ENCODE assay signal across 21 cellular contexts in the genomic region with DNA sequence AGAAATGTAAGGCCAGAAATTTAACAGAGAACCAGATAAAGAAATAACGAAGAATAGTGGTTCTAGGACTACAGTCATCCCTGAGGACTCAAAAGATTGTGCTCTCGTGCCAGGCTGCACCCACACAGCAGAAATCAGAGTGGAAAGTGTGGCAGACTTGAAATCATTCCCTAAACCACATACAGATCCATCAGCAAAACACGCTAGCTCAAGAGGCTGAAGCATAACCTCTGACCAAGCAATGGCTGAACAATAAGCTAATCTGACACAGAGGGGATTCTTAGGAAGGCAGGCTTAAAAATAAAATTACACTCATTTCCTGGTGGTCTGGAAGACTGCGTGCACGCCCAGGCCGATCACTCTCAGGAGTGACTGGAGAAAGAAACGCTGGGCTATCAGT. TPM values are rescaled to one million over a fixed set of nuclear protein-coding genes. Genes with fewer than 3 reads are reported as not detected.
DNase-seq lines count a peak whose midpoint lies in the region; ATAC-seq and TF ChIP-seq lines count a peak whose summit lies in the region.
"Had no signal": no experiment of that assay in that cellular context is flagged by ENCODE, and none has a peak within 500 bp of the region (broad histone marks: within the 10 kb centered on the region; RNA-seq: fewer than 3 reads in every experiment).

No MANE protein-coding gene starts in this region.

- peak overlapping the region; percentile 24 for H3K27ac Mint-ChIP-seq in neural crest cell (ENCODE audit: unreplicated experiment)
- no peak overlapping the region for H3K27ac Mint-ChIP-seq in activated CD4-positive, alpha-beta T cell treated with anti-CD3 and anti-CD28 coated beads for 36 hours
- no peak overlapping the region for H3K27ac Mint-ChIP-seq in Calu3 (ENCODE audit: unreplicated experiment)
- H3K27ac Mint-ChIP-seq: H9 had no signal

- POLR2A ChIA-PET in activated CD4-positive, alpha-beta T cell treated with anti-CD3 and anti-CD28 coated beads for 36 hours (lab: Charles Lee) = no interaction called here

- peak; percentile 53 for DNase-seq in AG20443 (ENCODE audit: low spot score)
- DNase-seq in GM23248 = peak; percentile 88
- peak; percentile 71 for DNase-seq in dermis blood vessel endothelial cell
- no peak for DNase-seq in neural crest cell (ENCODE audit: low read depth, low spot score)
- DNase-seq in activated CD4-positive, alpha-beta T cell treated with anti-CD3 and anti-CD28 coated beads for 36 hours = no peak
- DNase-seq in Calu3 = no peak
- DNase-seq in NCI-H748 treated with DMSO at 0.1 percent for 48 hours (lab: John Stamatoyannopoulos, UW) = no peak
- no peak for DNase-seq in DMS79 (lab: John Stamatoyannopoulos, UW)
- DNase-seq: ACHN; CD4-positive, alpha-beta memory T cell; H9; KBM-7; NCI-H1105 treated with DMSO at 0.1 percent for 48 hours; NCI-H1694; NCI-H2107; NCI-H510A; NCI-H774; SHP77; SK-N-SH had no signal

- intact Hi-C loops in activated CD4-positive, alpha-beta T cell treated with anti-CD3 and anti-CD28 coated beads for 36 hours (cut with DNase I, micrococcal nuclease) = no loop called here
- intact Hi-C loops in Calu3 (cut with micrococcal nuclease; ENCODE audit: unreplicated experiment) = no loop called here

- no peaks in the 10 kb centered on the region for H3K79me2 ChIP-seq in GM23248 (ENCODE audit: insufficient read depth)

- no peaks in the 10 kb centered on the region for H3K9me2 ChIP-seq in GM23248 (ENCODE audit: insufficient read depth)
- H3K9me2 ChIP-seq: SK-N-SH had no signal

- H3K4me1 Mint-ChIP-seq in neural crest cell (no peaks in the 10 kb centered on the region), Calu3 (ENCODE audit: low read depth, unreplicated experiment) (no peaks in the 10 kb centered on the region)
- peaks cover 27% of the 10 kb centered on the region for H3K4me1 Mint-ChIP-seq in activated CD4-positive, alpha-beta T cell treated with anti-CD3 and anti-CD28 coated beads for 36 hours

- peak overlapping the region; percentile 82 for H3K27ac ChIP-seq in GM23248

- H3K4me1 ChIP-seq in GM23248 (ENCODE audit: insufficient read depth) = peaks cover 24% of the 10 kb centered on the region

- peak overlapping the region; percentile 59; the same call in 1 of the 2 replicates for H2AFZ ChIP-seq in GM23248

- H3K4me3 Mint-ChIP-seq in neural crest cell (no peak overlapping the region), Calu3 (ENCODE audit: low read depth, unreplicated experiment) (no peak overlapping the region)
- H3K4me3 Mint-ChIP-seq in activated CD4-positive, alpha-beta T cell treated with anti-CD3 and anti-CD28 coated beads for 36 hours = no peak overlapping the region
- H3K4me3 Mint-ChIP-seq: CD4-positive, alpha-beta memory T cell; H9 had no signal

- H3K36me3 Mint-ChIP-seq in neural crest cell (ENCODE audit: low read depth) = peaks cover 3% of the 10 kb centered on the region
- peaks cover 11% of the 10 kb centered on the region for H3K36me3 Mint-ChIP-seq in activated CD4-positive, alpha-beta T cell treated with anti-CD3 and anti-CD28 coated beads for 36 hours (ENCODE audit: low read depth)
- no peaks in the 10 kb centered on the region for H3K36me3 Mint-ChIP-seq in Calu3 (ENCODE audit: insufficient read depth, unreplicated experiment)

- H3K9me3 ChIP-seq in GM23248 (ENCODE audit: low read depth) = peaks cover 2% of the 10 kb centered on the region
- H3K9me3 ChIP-seq: SK-N-SH had no signal

- peak overlapping the region; percentile 29 for H3K4me2 ChIP-seq in GM23248 (ENCODE audit: unreplicated experiment)
- H3K4me2 ChIP-seq: SK-N-SH had no signal

- BruUV-seq in Calu3 (replicated peaks; lab: Mats Ljungman, UMichigan) = no TSS peak

- no peak for ATAC-seq in activated CD4-positive, alpha-beta T cell treated with anti-CD3 and anti-CD28 coated beads for 36 hours
- ATAC-seq: HepG2 had no signal

- H3K9ac ChIP-seq in GM23248 = peak overlapping the region; percentile 58; the same call in 1 of the 2 replicates
- H3K9ac ChIP-seq: SK-N-SH had no signal

- CTCF ChIA-PET in activated CD4-positive, alpha-beta T cell treated with anti-CD3 and anti-CD28 coated beads for 36 hours (lab: Charles Lee) = interaction anchor here (0.6 to 1.4 kb wide), 4 partner anchors 21 to 26 kb away, joined by 3 to 7 read pairs (median 4); no protein-coding TSS in a partner anchor
- CTCF ChIA-PET in Calu3 (lab: Charles Lee) = no interaction called here

- WGBS in GM23248 (ENCODE audit: low coverage in 1 of 2, low lambda C conversion rate in 2 of 2, missing lambda C conversion rate in 2 of 2), 2 experiments = 6 to 11% methylated on average over 7 of the region's 7 CpGs

- peaks cover 8% of the 10 kb centered on the region; the same call in 1 of the 2 replicates for H3K27me3 ChIP-seq in GM23248 (replicated peaks; ENCODE audit: insufficient read depth)

- peaks cover 37% of the 10 kb centered on the region for H3F3A ChIP-seq in GM23248 (ENCODE audit: insufficient read depth)

- H3K4me3 ChIP-seq in GM23248 = no peak overlapping the region

- H3K9me3 Mint-ChIP-seq in neural crest cell (peaks cover 9% of the 10 kb centered on the region), Calu3 (ENCODE audit: low read depth, unreplicated experiment) (peaks cover 6% of the 10 kb centered on the region)
- peaks cover 25% of the 10 kb centered on the region for H3K9me3 Mint-ChIP-seq in activated CD4-positive, alpha-beta T cell treated with anti-CD3 and anti-CD28 coated beads for 36 hours (ENCODE audit: low read depth)

- in situ Hi-C loops in GM23248 (cut with MboI) = no loop called here

- H3K36me3 ChIP-seq in GM23248 (ENCODE audit: low read depth) = no peaks in the 10 kb centered on the region

- H3K27me3 Mint-ChIP-seq in neural crest cell (ENCODE audit: low read depth) (peaks cover 42% of the 10 kb centered on the region), Calu3 (ENCODE audit: unreplicated experiment) (peaks cover 76% of the 10 kb centered on the region)
- H3K27me3 Mint-ChIP-seq in activated CD4-positive, alpha-beta T cell treated with anti-CD3 and anti-CD28 coated beads for 36 hours = peaks cover 9% of the 10 kb centered on the region
- H3K27me3 Mint-ChIP-seq: CD4-positive, alpha-beta memory T cell had no signal

- TF ChIP-seq CTCF in neural crest cell (conservative IDR thresholded peaks at IDR 0.05) = no peak
- TF ChIP-seq CTCF in Calu3 (IDR thresholded peaks at IDR 0.05; ENCODE audit: unreplicated experiment) = no peak

- no peaks in the 10 kb centered on the region for H4K20me1 ChIP-seq in GM23248 (ENCODE audit: insufficient read depth)

RNA-seq across cellular contexts. Expression of a gene that starts 19.0 kb away (rescaled TPM):
- total RNA-seq in GM23248 (2014; rRNA removed; shearing (Covaris generic)) = not detected in 2 replicates
- 0.18 TPM in 1 of 2 replicates, not detected in the other for polyA plus RNA-seq in GM23248 (2016; fragmentation: Nextera tagmentation; extraction: Ambion mirVana)
- total RNA-seq in dermis blood vessel endothelial cell (0.17 TPM in 1 of 2 replicates, not detected in the other), neural crest cell (not detected in 2 replicates), Calu3 (2022) (0.54 TPM in 1 of 2 replicates, not detected in the other)
- total RNA-seq in activated CD4-positive, alpha-beta T cell treated with anti-CD3 and anti-CD28 coated beads for 36 hours = 1 to 10 TPM; 3.8 to 3.9 TPM
- total RNA-seq: H9, HepG2 had no signal
- polyA plus RNA-seq: BJ, HepG2, SK-N-SH had no signal

RNA-seq across cellular contexts. Expression of a gene that starts 33.7 kb away (rescaled TPM):
- total RNA-seq in GM23248 (2014; rRNA removed; shearing (Covaris generic)) = 4.1 and 4.4 TPM in 2 replicates
- polyA plus RNA-seq in GM23248 (2016; fragmentation: Nextera tagmentation; extraction: Ambion mirVana) = 2.3 and 2.6 TPM in 2 replicates
- total RNA-seq in dermis blood vessel endothelial cell (7.1 and 9.2 TPM in 2 replicates), neural crest cell (not detected in 2 replicates), Calu3 (2022) (not detected in 2 replicates)
- total RNA-seq in activated CD4-positive, alpha-beta T cell treated with anti-CD3 and anti-CD28 coated beads for 36 hours = under 1 TPM; 0.30 to 0.54 TPM
- total RNA-seq: H9, HepG2 had no signal
- polyA plus RNA-seq: HepG2, SK-N-SH had no signal

Comparison
In these comparisons a context has a peak if more than half of its experiments do, and no peak if none do; other contexts are left out.
1. DNase-seq: peak in AG20443 (single experiment), GM23248 (single experiment) and dermis blood vessel endothelial cell (single experiment); none in neural crest cell (single experiment), activated CD4-positive, alpha-beta T cell treated with anti-CD3 and anti-CD28 coated beads for 36 hours (single experiment), Calu3 (single experiment), NCI-H748 treated with DMSO at 0.1 percent for 48 hours (single experiment) and DMS79 (single experiment).